In genomic region chr17:2652911-2653310, GRCh38 we compare ENCODE assay signal across 6 cellular contexts. TPM values are rescaled to one million over a fixed set of nuclear protein-coding genes. Genes with fewer than 3 reads are reported as not detected.
DNase-seq lines count a peak whose midpoint lies in the region; ATAC-seq and TF ChIP-seq lines count a peak whose summit lies in the region.
"Not testable (repeated sequence)": the region's sequence is repeated elsewhere in the genome, so short reads cannot be mapped to it uniquely, and the experiment has no call there.

No MANE protein-coding gene starts in this region.

- not testable (repeated sequence) for H3K27me3 Mint-ChIP-seq in CD4-positive, alpha-beta T cell; activated T-cell treated with anti-CD3 and anti-CD28 coated beads, Interleukin-2, amount 50 U/mL, for 24 hours; activated naive CD8-positive, alpha-beta T cell; effector memory CD8-positive, alpha-beta T cell; natural killer cell (ENCODE audit: low read depth in 2 of 2)

- not testable (repeated sequence) for TF ChIP-seq CTCF in CD4-positive, alpha-beta T cell (IDR thresholded peaks at IDR 0.05); natural killer cell (IDR thresholded peaks at IDR 0.05)

- POLR2A ChIA-PET in CD4-positive, alpha-beta T cell (lab: Charles Lee), result interaction anchor here (0.8 kb wide), 1 partner anchor 47 kb away, joined by 3 read pairs; no protein-coding TSS in a partner anchor

- H3K27me3 ChIP-seq in CD4-positive, alpha-beta T cell (ENCODE audit: control insufficient read depth, insufficient read depth, low read length), result not testable (repeated sequence)

- CTCF ChIA-PET in CD4-positive, alpha-beta T cell (lab: Charles Lee), result interaction anchor here (1.6 kb wide), 1 partner anchor 10 kb away, joined by 5 read pairs; no protein-coding TSS in a partner anchor

- DNase-seq in CD4-positive, alpha-beta T cell; activated T-cell treated with anti-CD3 and anti-CD28 coated beads, Interleukin-2, amount 50 U/mL, for 24 hours; effector memory CD8-positive, alpha-beta T cell; natural killer cell: not testable (repeated sequence)

- intact Hi-C loops in CD4-positive, alpha-beta T cell (cut with DNase I, micrococcal nuclease); natural killer cell (cut with micrococcal nuclease): not testable (repeated sequence)

- H3K4me1 Mint-ChIP-seq in CD4-positive, alpha-beta T cell (ENCODE audit: low read depth), result peaks cover 41% of the 10 kb centered on the region
- peaks cover 47% of the 10 kb centered on the region for H3K4me1 Mint-ChIP-seq in activated T-cell treated with anti-CD3 and anti-CD28 coated beads, Interleukin-2, amount 50 U/mL, for 24 hours (ENCODE audit: low read depth)
- H3K4me1 Mint-ChIP-seq in activated naive CD8-positive, alpha-beta T cell (ENCODE audit: low read depth), result peaks cover 38% of the 10 kb centered on the region
- peaks cover 19 to 38% of the 10 kb centered on the region in 2 donors for H3K4me1 Mint-ChIP-seq in effector memory CD8-positive, alpha-beta T cell (ENCODE audit: low read depth in 2 of 2)
- H3K4me1 Mint-ChIP-seq in natural killer cell, result peaks cover 31% of the 10 kb centered on the region in 2 donors

- peaks cover 59% of the 10 kb centered on the region for H3K36me3 Mint-ChIP-seq in CD4-positive, alpha-beta T cell (ENCODE audit: low read depth)
- H3K36me3 Mint-ChIP-seq in activated T-cell treated with anti-CD3 and anti-CD28 coated beads, Interleukin-2, amount 50 U/mL, for 24 hours (ENCODE audit: low read depth), result peaks cover 73% of the 10 kb centered on the region
- peaks cover 16% of the 10 kb centered on the region for H3K36me3 Mint-ChIP-seq in activated naive CD8-positive, alpha-beta T cell
- peaks cover 38% of the 10 kb centered on the region for H3K36me3 Mint-ChIP-seq in effector memory CD8-positive, alpha-beta T cell (ENCODE audit: insufficient read depth)
- H3K36me3 Mint-ChIP-seq in natural killer cell, result not testable (repeated sequence)

- peak overlapping the region; percentile 61 for H3K27ac Mint-ChIP-seq in CD4-positive, alpha-beta T cell
- peak overlapping the region; percentile 69 for H3K27ac Mint-ChIP-seq in activated T-cell treated with anti-CD3 and anti-CD28 coated beads, Interleukin-2, amount 50 U/mL, for 24 hours
- H3K27ac Mint-ChIP-seq in activated naive CD8-positive, alpha-beta T cell, result peak overlapping the region; percentile 75
- H3K27ac Mint-ChIP-seq in effector memory CD8-positive, alpha-beta T cell, result peak overlapping the region; percentile 26 to 84
- H3K27ac Mint-ChIP-seq in natural killer cell, result peak overlapping the region; percentile 79 to 84

- not testable (repeated sequence) for ATAC-seq in CD4-positive, alpha-beta T cell (ENCODE audit: poor library complexity); SK-N-SH treated with all-trans-retinoic acid at 6 μM for 48 hours; effector memory CD8-positive, alpha-beta T cell (replicated peaks); natural killer cell

- H3K27ac ChIP-seq in CD4-positive, alpha-beta T cell (ENCODE audit: low read depth, low read length), result not testable (repeated sequence)

- H3K4me3 Mint-ChIP-seq in CD4-positive, alpha-beta T cell; activated T-cell treated with anti-CD3 and anti-CD28 coated beads, Interleukin-2, amount 50 U/mL, for 24 hours; activated naive CD8-positive, alpha-beta T cell; effector memory CD8-positive, alpha-beta T cell; natural killer cell: not testable (repeated sequence)

- H3K9me3 ChIP-seq in CD4-positive, alpha-beta T cell (ENCODE audit: control insufficient read depth, low read length), result not testable (repeated sequence)

- H3K9me3 Mint-ChIP-seq in CD4-positive, alpha-beta T cell; activated T-cell treated with anti-CD3 and anti-CD28 coated beads, Interleukin-2, amount 50 U/mL, for 24 hours; activated naive CD8-positive, alpha-beta T cell (ENCODE audit: low read depth); effector memory CD8-positive, alpha-beta T cell; natural killer cell: not testable (repeated sequence)

TF ChIP-seq in SK-N-SH treated with all-trans-retinoic acid at 6 μM for 48 hours, 23 proteins besides CTCF, POLR2A, EP300 and RAD21:
- TF ChIP-seq ZNF8 (CRISPR knock-in tag; IDR thresholded peaks at IDR 0.05), result peak; percentile 86

RNA-seq across cellular contexts. Expression of gene CLUH, which starts 58.7 kb away (rescaled TPM):
- 10 to 100 TPM; 34.4 to 34.8 TPM for total RNA-seq in CD4-positive, alpha-beta T cell
- 10 to 100 TPM; 34.6 to 43.5 (median 42.1) TPM for total RNA-seq in natural killer cell

RNA-seq across cellular contexts. Expression of gene PAFAH1B1, which starts 59.5 kb away (rescaled TPM):
- 100 to 1,000 TPM; 120 to 123 TPM for total RNA-seq in CD4-positive, alpha-beta T cell
- total RNA-seq in natural killer cell, result 100 to 1,000 TPM; 138 to 176 (median 165) TPM
